In the genomic region with DNA sequence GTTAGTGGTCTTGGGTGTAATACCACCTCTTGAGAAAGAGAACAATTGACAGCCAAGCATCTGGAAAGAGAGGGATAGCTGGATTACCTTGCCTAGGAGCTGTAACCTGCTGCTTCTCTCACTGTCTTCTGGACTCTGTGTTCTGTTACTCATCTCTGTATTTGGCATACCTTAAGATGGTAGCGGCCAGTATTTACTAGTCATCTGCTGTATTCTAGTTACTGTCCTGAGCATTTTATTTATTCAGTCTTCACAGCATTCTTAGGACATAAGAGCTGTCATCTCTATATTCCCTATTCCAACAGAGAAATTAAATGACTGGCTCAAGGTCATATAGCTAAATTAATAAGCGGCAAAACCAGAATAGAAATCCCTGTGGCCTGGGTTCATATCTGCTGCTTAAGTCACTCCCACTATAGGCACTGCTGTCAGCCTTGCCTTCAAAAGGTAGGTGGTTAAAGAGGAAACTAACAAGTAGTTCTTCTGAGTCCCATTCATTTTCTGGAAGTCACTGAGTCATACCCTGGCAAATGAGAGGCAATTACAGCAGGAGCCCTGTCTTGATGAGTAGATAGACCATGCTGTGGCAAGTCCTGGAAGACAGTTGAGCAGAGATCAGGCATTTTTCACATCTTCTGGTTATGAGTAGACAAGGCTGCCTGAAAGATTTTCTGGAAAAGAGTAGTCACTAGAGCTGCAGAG, we compare ENCODE assay signal across 8 cellular contexts.
DNase-seq lines count a peak whose midpoint lies in the region; ATAC-seq, FAIRE-seq and TF ChIP-seq lines count a peak whose summit lies in the region.

No MANE protein-coding gene starts in this region.

- H3K27ac Mint-ChIP-seq in T-helper 2 cell treated with Interferon-gamma antibody and Interleukin-4, amounts not matched to agents 5 μg/mL and 100 μg/mL, for 36 hours = peak overlapping the region; percentile 50

- H3K36me3 Mint-ChIP-seq in T-helper 2 cell treated with Interferon-gamma antibody and Interleukin-4, amounts not matched to agents 5 μg/mL and 100 μg/mL, for 36 hours (ENCODE audit: low read depth) = peaks cover 38% of the 10 kb centered on the region

- peak overlapping the region; percentile 35 for H3K4me3 Mint-ChIP-seq in T-helper 2 cell treated with Interferon-gamma antibody and Interleukin-4, amounts not matched to agents 5 μg/mL and 100 μg/mL, for 36 hours

- no peak for ATAC-seq in GM21447 (IDR thresholded peaks at IDR 0.05; ENCODE audit: unreplicated experiment)

- no peak for TF ChIP-seq CTCF in fibroblast of mammary gland (conservative IDR thresholded peaks at IDR 0.05; ENCODE audit: control insufficient read depth, insufficient read depth, low read depth, low read length)
- no peak for TF ChIP-seq CTCF in MM.1S (IDR thresholded peaks at IDR 0.05; ENCODE audit: low read length)
- TF ChIP-seq CTCF in WERI-Rb-1 (IDR thresholded peaks at IDR 0.05; ENCODE audit: low read depth, low read length) = no peak

- H2AFZ ChIP-seq in MM.1S (ENCODE audit: low read length) = no peak overlapping the region

- no peaks in the 10 kb centered on the region for H3K27me3 Mint-ChIP-seq in T-helper 2 cell treated with Interferon-gamma antibody and Interleukin-4, amounts not matched to agents 5 μg/mL and 100 μg/mL, for 36 hours (ENCODE audit: low read depth)

- no peak for FAIRE-seq in small intestine (lab: Jason Lieb, UNC)

- peaks cover 3 to 6% of the 10 kb centered on the region in 2 donors for H3K36me3 ChIP-seq in small intestine (ENCODE audit: control insufficient read depth in 2 of 2, insufficient read depth in 2 of 2, low read length in 2 of 2)
- H3K36me3 ChIP-seq in MM.1S (replicated peaks; ENCODE audit: insufficient read depth, low read length) = no peaks in the 10 kb centered on the region
- peaks cover 32% of the 10 kb centered on the region for H3K36me3 ChIP-seq in WERI-Rb-1

- peak; percentile 53 for DNase-seq in activated T-cell treated with anti-CD3 and anti-CD28 coated beads for 24 hours (ENCODE audit: low read depth)
- DNase-seq in activated T-cell treated with anti-CD3 and anti-CD28 coated beads, Interleukin-2, amount 50 U/mL, for 1 hour = no peak
- peak; percentile 73 for DNase-seq in T-helper 2 cell treated with Interferon-gamma antibody and Interleukin-4, amounts not matched to agents 5 μg/mL and 100 μg/mL, for 36 hours (ENCODE audit: low spot score)
- DNase-seq in fibroblast of mammary gland (ENCODE audit: low read depth) = peak; percentile 92
- DNase-seq in small intestine = peak; percentile 25
- DNase-seq in MM.1S = no peak
- no peak for DNase-seq in WERI-Rb-1

- H3K4me1 ChIP-seq in small intestine (ENCODE audit: control insufficient read depth in 2 of 2, insufficient read depth in 1 of 2, low read depth in 1 of 2, low read length in 1 of 2) = peaks cover 3 to 11% of the 10 kb centered on the region in 2 donors
- H3K4me1 ChIP-seq in MM.1S (ENCODE audit: low read length) = peaks cover 5% of the 10 kb centered on the region

- WGBS in small intestine, 3 donors = 88 to 92% (median 89%) methylated on average over 2 of the region's 2 CpGs

- H3K9me3 ChIP-seq in small intestine (ENCODE audit: control insufficient read depth, low read depth) (no peaks in the 10 kb centered on the region), MM.1S (replicated peaks; ENCODE audit: insufficient read depth, low read length) (no peaks in the 10 kb centered on the region), WERI-Rb-1 (ENCODE audit: severe bottlenecking) (no peaks in the 10 kb centered on the region)

- H3K27ac ChIP-seq in small intestine (ENCODE audit: low read depth in 1 of 2, low read length in 1 of 2) (peak overlapping the region in 1 of 2 donors; percentile 22), MM.1S (ENCODE audit: low read length) (no peak overlapping the region), WERI-Rb-1 (no peak overlapping the region)

- H3K9ac ChIP-seq in MM.1S (ENCODE audit: low read length) = no peak overlapping the region

- no peak overlapping the region for H3K4me2 ChIP-seq in MM.1S (ENCODE audit: low read depth, low read length)

- no peaks in the 10 kb centered on the region; the same call in 1 of the 2 replicates for H4K20me1 ChIP-seq in MM.1S (ENCODE audit: insufficient read depth, low read length)

- H3K4me3 ChIP-seq in fibroblast of mammary gland (ENCODE audit: control insufficient read depth, low read depth, low read length) (no peak overlapping the region), small intestine (ENCODE audit: low read depth in 1 of 2, low read length in 2 of 2) (no peak overlapping the region), MM.1S (ENCODE audit: low read length) (no peak overlapping the region), WERI-Rb-1 (ENCODE audit: low read depth, low read length) (no peak overlapping the region)

- H3K9me2 ChIP-seq in MM.1S (replicated peaks; ENCODE audit: insufficient read depth, low read length) = no peaks in the 10 kb centered on the region

- peaks cover 5% of the 10 kb centered on the region; the same call in 1 of the 2 replicates for H3F3A ChIP-seq in MM.1S (ENCODE audit: insufficient read depth, low read length)

- no peaks in the 10 kb centered on the region for H3K27me3 ChIP-seq in small intestine (ENCODE audit: control insufficient read depth in 2 of 2, insufficient read depth in 2 of 2, low read length in 2 of 2)
- no peaks in the 10 kb centered on the region for H3K27me3 ChIP-seq in MM.1S (replicated peaks; ENCODE audit: insufficient read depth, low read length)
- no peaks in the 10 kb centered on the region for H3K27me3 ChIP-seq in WERI-Rb-1 (ENCODE audit: insufficient read depth, low read depth, severe bottlenecking)

- H3K9me3 Mint-ChIP-seq in T-helper 2 cell treated with Interferon-gamma antibody and Interleukin-4, amounts not matched to agents 5 μg/mL and 100 μg/mL, for 36 hours = no peaks in the 10 kb centered on the region

- peaks cover 51% of the 10 kb centered on the region for H3K4me1 Mint-ChIP-seq in T-helper 2 cell treated with Interferon-gamma antibody and Interleukin-4, amounts not matched to agents 5 μg/mL and 100 μg/mL, for 36 hours (ENCODE audit: low read depth)

- peaks cover 89% of the 10 kb centered on the region for H3K79me2 ChIP-seq in MM.1S (ENCODE audit: low read length)

Comparison
In these comparisons a context has a peak if more than half of its experiments do, and no peak if none do; other contexts are left out.
1. DNase-seq: peak in activated T-cell treated with anti-CD3 and anti-CD28 coated beads for 24 hours (single experiment), T-helper 2 cell treated with Interferon-gamma antibody and Interleukin-4, amounts not matched to agents 5 μg/mL and 100 μg/mL, for 36 hours (single experiment), fibroblast of mammary gland (single experiment) and small intestine (single experiment); none in activated T-cell treated with anti-CD3 and anti-CD28 coated beads, Interleukin-2, amount 50 U/mL, for 1 hour (single experiment), MM.1S (single experiment) and WERI-Rb-1 (single experiment).